8 cellular contexts compared by ENCODE assay signal in the genomic region with DNA sequence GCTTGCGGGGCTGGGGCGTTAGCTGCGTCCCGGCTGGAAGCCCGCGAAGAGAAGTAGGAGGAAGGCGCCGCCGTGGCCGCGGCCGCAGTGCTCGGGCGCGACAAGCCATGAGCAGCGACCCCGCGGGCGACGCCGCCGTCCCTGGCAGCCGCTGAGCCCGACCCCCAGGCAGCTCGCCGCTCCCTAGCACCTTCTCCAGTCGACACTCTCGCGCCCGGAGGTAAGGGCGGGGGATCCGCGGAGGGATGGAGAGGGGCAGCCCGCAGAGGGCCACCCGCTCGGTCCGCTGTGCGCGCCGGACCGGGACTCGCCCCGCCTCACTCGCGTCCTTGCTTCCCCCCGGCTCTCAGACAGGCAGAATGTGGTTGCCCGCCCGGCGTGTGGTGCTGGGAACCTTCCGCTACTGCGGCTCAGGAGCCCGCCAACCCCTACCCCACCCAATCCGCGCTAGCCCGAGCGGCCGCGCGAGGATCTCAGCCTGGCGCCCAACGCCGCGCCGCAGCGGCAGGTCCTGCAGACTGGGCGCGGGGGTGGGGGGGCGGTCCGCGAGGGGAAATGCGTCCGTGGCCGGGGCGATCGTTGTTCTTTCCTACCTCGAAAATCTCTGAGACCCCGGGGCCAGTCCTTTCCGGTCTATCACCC. TPM values are rescaled to one million over a fixed set of nuclear protein-coding genes. Genes with fewer than 3 reads are reported as not detected.
A peak's percentile ranks its signal among the peaks of the same experiment; 100 is the strongest.
DNase-seq lines count a peak whose midpoint lies in the region; ATAC-seq and TF ChIP-seq lines count a peak whose summit lies in the region.

A gene (plus strand): TSS at position 18 of the 642 bp plus-strand sequence. CDS start 53,354 bp downstream, outside the sequence.

- H3K4me3 ChIP-seq in HL-60 (replicated peaks; ENCODE audit: insufficient read depth, low read length) (peak within 1 kb of the TSS; percentile 90), RWPE2 (ENCODE audit: severe bottlenecking) (peak within 1 kb of the TSS; percentile 79)

- H3K36me3 Mint-ChIP-seq in osteocyte (ENCODE audit: unreplicated experiment) = no peaks in the 10 kb centered on the region

- TF ChIP-seq CTCF in HL-60 (IDR thresholded peaks at IDR 0.05; ENCODE audit: insufficient read depth, low read length) (no peak), RWPE2 (IDR thresholded peaks at IDR 0.05; ENCODE audit: poor library complexity, severe bottlenecking) (peak; percentile 60), osteocyte (IDR thresholded peaks at IDR 0.05) (no peak)

- H3K27ac Mint-ChIP-seq in osteocyte (ENCODE audit: unreplicated experiment) = peak within 1 kb of the TSS; percentile 77

- no peaks in the 10 kb centered on the region for H3K27me3 Mint-ChIP-seq in osteocyte (ENCODE audit: unreplicated experiment)

- H3K9me3 ChIP-seq in RWPE2 (ENCODE audit: severe bottlenecking) = no peaks in the 10 kb centered on the region

- no peaks in the 10 kb centered on the region for H3K9me3 Mint-ChIP-seq in osteocyte (ENCODE audit: unreplicated experiment)

- H3K4me3 Mint-ChIP-seq in osteocyte (ENCODE audit: unreplicated experiment) = peak within 1 kb of the TSS; percentile 84

- DNase-seq in Daoy (ENCODE audit: low read depth) (peak; percentile 80), HL-60 (ENCODE audit: low read depth in 1 of 2, low spot score in 1 of 2) (peak; percentile 51 to 78), RWPE2 (ENCODE audit: low spot score) (peak; percentile 69), glomerular visceral epithelial cell (ENCODE audit: extremely low spot score) (peak; percentile 74), osteocyte (ENCODE audit: extremely low spot score, unreplicated experiment) (peak; percentile 87), foreskin melanocyte (no peak)
- DNase-seq in activated naive CD4-positive, alpha-beta T cell treated with anti-CD3 and anti-CD28 coated beads, Interleukin-2, amount 50 U/mL, for 16 hours = peak; percentile 64

- H3K4me1 Mint-ChIP-seq in osteocyte (ENCODE audit: unreplicated experiment) = peaks cover 15% of the 10 kb centered on the region

- H3K27me3 ChIP-seq in HL-60 (ENCODE audit: insufficient read depth, poor library complexity, severe bottlenecking) (no peaks in the 10 kb centered on the region), RWPE2 (ENCODE audit: insufficient read depth, poor library complexity, severe bottlenecking) (no peaks in the 10 kb centered on the region)

- ATAC-seq in GM21367 (IDR thresholded peaks at IDR 0.05; ENCODE audit: unreplicated experiment) = peak; percentile 45
- peak; percentile 55 for ATAC-seq in RWPE2 (ENCODE audit: low read depth)

- H3K4me1 ChIP-seq in RWPE2 (ENCODE audit: insufficient read depth, poor library complexity, severe bottlenecking) = peaks cover 35% of the 10 kb centered on the region

- H3K36me3 ChIP-seq in RWPE2 (ENCODE audit: low read depth) = no peaks in the 10 kb centered on the region

- H3K27ac ChIP-seq in HL-60 (replicated peaks) = peak within 1 kb of the TSS; percentile 74
- peak within 1 kb of the TSS; percentile 96 for H3K27ac ChIP-seq in RWPE2 (ENCODE audit: poor library complexity, severe bottlenecking)

RNA-seq across cellular contexts. Expression of the gene that starts here (rescaled TPM):
- total RNA-seq in Daoy (2014; rRNA removed; shearing (Covaris generic)) = 7.4 and 10.2 TPM in 2 replicates
- 3.5 and 3.8 TPM in 2 replicates for total RNA-seq in osteocyte
